In genomic region chr10:122303271-122304053, GRCh38 we compare ENCODE assay signal across 23 cellular contexts. TPM values are rescaled to one million over a fixed set of nuclear protein-coding genes. Genes with fewer than 3 reads are reported as not detected.
"Had no signal": no experiment of that assay in that cellular context is flagged by ENCODE, and none has a peak within 500 bp of the region (broad histone marks: within the 10 kb centered on the region; RNA-seq: fewer than 3 reads in every experiment).

No MANE protein-coding gene starts in this region.

- FAIRE-seq: astrocyte had no signal

- H3K27me3 Mint-ChIP-seq: progenitor cell of endocrine pancreas had no signal

- H3K27ac ChIP-seq: adrenal gland, colonic mucosa, SJCRH30, stomach, thoracic aorta, upper lobe of right lung had no signal

- H3K4me3 Mint-ChIP-seq: activated CD8-positive, alpha-beta T cell treated with anti-CD3 and anti-CD28 coated beads, Interleukin-2, amount 10 ng/mL, durations not matched to agents 7 days and 5 days; activated naive CD8-positive, alpha-beta T cell; central memory CD8-positive, alpha-beta T cell; naive thymus-derived CD4-positive, alpha-beta T cell; neural crest cell had no signal

- DNase-seq: activated CD4-positive, alpha-beta T cell treated with anti-CD3 and anti-CD28 coated beads for 1 hour; activated CD4-positive, alpha-beta T cell treated with anti-CD3 and anti-CD28 coated beads, Interleukin-2, amount 50 U/mL, for 1 hour; activated CD8-positive, alpha-beta T cell treated with anti-CD3 and anti-CD28 coated beads, Interleukin-2, amount 10 ng/mL, durations not matched to agents 7 days and 5 days; adrenal gland; colonic mucosa; glutamatergic neuron; left cardiac atrium; mesendoderm; naive thymus-derived CD4-positive, alpha-beta T cell; occipital lobe; SJCRH30; stimulated activated CD4-positive, alpha-beta T cell treated with anti-CD3 and anti-CD28 coated beads, Interleukin-4, amount 100 ng/mL, for 24 hours; stomach; T-helper 9 cell; upper lobe of right lung had no signal

- H3K36me3 Mint-ChIP-seq: naive thymus-derived CD4-positive, alpha-beta T cell had no signal

- ATAC-seq: activated CD8-positive, alpha-beta T cell treated with anti-CD3 and anti-CD28 coated beads, Interleukin-2, amount 10 ng/mL, durations not matched to agents 7 days and 5 days; left cardiac atrium; naive thymus-derived CD4-positive, alpha-beta T cell; upper lobe of right lung had no signal

- H3K27ac Mint-ChIP-seq: activated CD8-positive, alpha-beta T cell treated with anti-CD3 and anti-CD28 coated beads, Interleukin-2, amount 10 ng/mL, durations not matched to agents 7 days and 5 days; activated naive CD8-positive, alpha-beta T cell; progenitor cell of endocrine pancreas had no signal

RNA-seq across cellular contexts. Expression of gene BTBD16, which starts 32.4 kb away (rescaled TPM):
- total RNA-seq: activated CD8-positive, alpha-beta T cell treated with anti-CD3 and anti-CD28 coated beads, Interleukin-2, amount 10 ng/mL, durations not matched to agents 7 days and 5 days; astrocyte; fibroblast of villous mesenchyme; naive thymus-derived CD4-positive, alpha-beta T cell; neural crest cell; occipital lobe; progenitor cell of endocrine pancreas; SJCRH30; stomach; T-helper 1 cell treated with Interleukin-12 subunit alpha and Interleukin-12 subunit beta and Interleukin-4 antibody, amounts not matched to agents 30 ng/mL and 1 ng/mL, for 36 hours; thoracic aorta had no signal
